8 cellular contexts compared by ENCODE assay signal in the genomic region with DNA sequence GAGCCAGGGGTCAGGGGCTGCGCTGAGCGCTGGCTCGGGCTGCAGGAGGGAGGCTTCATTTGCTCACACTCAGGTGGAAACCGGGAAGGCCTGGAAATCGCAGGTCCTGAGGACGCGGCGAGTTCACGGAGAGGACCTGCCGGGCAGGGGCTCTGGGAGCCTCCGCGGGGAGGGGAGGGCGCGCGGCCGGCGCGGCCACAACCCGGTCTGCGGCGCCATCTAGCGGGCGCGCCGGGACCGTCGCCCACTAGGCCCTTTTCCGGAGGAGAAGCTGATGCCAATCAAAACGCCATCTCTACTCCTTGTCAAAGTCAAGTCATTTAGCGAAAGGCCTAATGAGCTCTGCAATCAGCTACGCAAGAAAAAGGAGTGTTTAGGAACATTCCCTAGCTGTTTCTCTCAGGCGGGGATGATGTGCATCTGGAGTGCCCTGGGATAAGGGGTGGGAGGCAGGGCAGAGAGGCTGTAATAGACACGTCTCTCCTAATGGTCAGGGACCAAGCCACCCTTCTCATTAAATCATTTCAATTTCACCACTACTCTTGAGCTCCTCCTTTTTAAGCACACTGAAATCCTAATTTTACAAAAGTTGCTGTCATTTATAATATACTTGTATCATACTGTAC.
A peak's percentile ranks its signal among the peaks of the same experiment; 100 is the strongest.
DNase-seq lines count a peak whose midpoint lies in the region; ATAC-seq and TF ChIP-seq lines count a peak whose summit lies in the region.

No MANE protein-coding gene starts in this region.

- ATAC-seq in GM21619 (IDR thresholded peaks at IDR 0.05; ENCODE audit: unreplicated experiment) (peak; percentile 74), thoracic aorta (ENCODE audit: insufficient number of reproducible peaks, low FRiP score, low read depth) (no peak)

- no peaks in the 10 kb centered on the region for H3F3A ChIP-seq in DOHH2 (ENCODE audit: control insufficient read depth, insufficient read depth)

- peak overlapping the region; percentile 25 for H3K9ac ChIP-seq in endodermal cell (ENCODE audit: extremely low read depth, low read length, poor library complexity, severe bottlenecking)

- H3K27ac ChIP-seq in DOHH2 (ENCODE audit: low read depth, low read length) (no peak overlapping the region), VCaP (no peak overlapping the region), endodermal cell (ENCODE audit: low read depth, low read length) (no peak overlapping the region), thoracic aorta (no peak overlapping the region)

- WGBS in endodermal cell (ENCODE audit: insufficient coverage in 1 of 2, insufficient read length in 1 of 2), 2 experiments, result 1 to 6% methylated on average over 22 to 33 of the region's 33 CpGs

- H3K27me3 Mint-ChIP-seq in endodermal cell (ENCODE audit: insufficient read depth) (peaks cover 12% of the 10 kb centered on the region), mesothelial cell of epicardium (ENCODE audit: low read depth) (peaks cover 11% of the 10 kb centered on the region)

- H3K4me1 ChIP-seq in DOHH2 (ENCODE audit: control insufficient read depth, low read length), result no peaks in the 10 kb centered on the region
- no peaks in the 10 kb centered on the region for H3K4me1 ChIP-seq in endodermal cell (ENCODE audit: control insufficient read depth, insufficient read depth, low read length)
- peaks cover 0 to 9% of the 10 kb centered on the region in 2 donors for H3K4me1 ChIP-seq in thoracic aorta (ENCODE audit: control insufficient read depth in 1 of 2, low read depth in 2 of 2)

- H3K79me2 ChIP-seq in DOHH2 (ENCODE audit: control insufficient read depth, low read length), result no peaks in the 10 kb centered on the region

- H3K9me3 ChIP-seq in DOHH2 (ENCODE audit: control insufficient read depth, insufficient read depth, low read length) (no peaks in the 10 kb centered on the region), MG63 (no peaks in the 10 kb centered on the region; the same call in 1 of the 2 replicates), endodermal cell (ENCODE audit: control insufficient read depth, low read length) (no peaks in the 10 kb centered on the region), thoracic aorta (no peaks in the 10 kb centered on the region)

- H3K27ac Mint-ChIP-seq in endodermal cell (no peak overlapping the region), mesothelial cell of epicardium (no peak overlapping the region)

- H3K27me3 ChIP-seq in DOHH2 (ENCODE audit: control insufficient read depth, low read length) (no peaks in the 10 kb centered on the region), MG63 (no peaks in the 10 kb centered on the region), endodermal cell (ENCODE audit: control insufficient read depth, insufficient read depth, low read length, poor library complexity, severe bottlenecking) (no peaks in the 10 kb centered on the region), thoracic aorta (replicated peaks; ENCODE audit: insufficient read depth) (no peaks in the 10 kb centered on the region)

- no peaks in the 10 kb centered on the region for H3K9me3 Mint-ChIP-seq in endodermal cell
- H3K9me3 Mint-ChIP-seq in mesothelial cell of epicardium, result no peaks in the 10 kb centered on the region

- H3K9me2 ChIP-seq in DOHH2 (replicated peaks; ENCODE audit: control insufficient read depth, low read length), result no peaks in the 10 kb centered on the region

- H3K4me3 Mint-ChIP-seq in endodermal cell (peak overlapping the region; percentile 21), mesothelial cell of epicardium (peak overlapping the region; percentile 52)

- no peaks in the 10 kb centered on the region for H4K20me1 ChIP-seq in DOHH2 (ENCODE audit: control insufficient read depth, insufficient read depth, low read depth, low read length)

- H3K36me3 Mint-ChIP-seq in endodermal cell (ENCODE audit: low read depth), result no peaks in the 10 kb centered on the region
- H3K36me3 Mint-ChIP-seq in mesothelial cell of epicardium, result no peaks in the 10 kb centered on the region

- no peaks in the 10 kb centered on the region for H3K4me1 Mint-ChIP-seq in endodermal cell
- no peaks in the 10 kb centered on the region for H3K4me1 Mint-ChIP-seq in mesothelial cell of epicardium

- no peak overlapping the region for H3K4me3 ChIP-seq in DOHH2 (ENCODE audit: low read length)
- peak overlapping the region; percentile 39 for H3K4me3 ChIP-seq in MG63
- peak overlapping the region; percentile 66 for H3K4me3 ChIP-seq in endodermal cell (ENCODE audit: low read length)
- H3K4me3 ChIP-seq in thoracic aorta, result peak overlapping the region; percentile 50

- TF ChIP-seq CTCF in DOHH2 (IDR thresholded peaks at IDR 0.05; ENCODE audit: low read depth, low read length, poor library complexity, severe bottlenecking), result peak; percentile 86
- TF ChIP-seq CTCF in VCaP (conservative IDR thresholded peaks at IDR 0.05), result peak; percentile 83
- TF ChIP-seq CTCF in endodermal cell (conservative IDR thresholded peaks at IDR 0.05), result peak; percentile 99
- peak; percentile 91 for TF ChIP-seq CTCF in mesothelial cell of epicardium (IDR thresholded peaks at IDR 0.05; ENCODE audit: unreplicated experiment)
- peak; percentile 83 for TF ChIP-seq CTCF in thoracic aorta (IDR thresholded peaks at IDR 0.05)

- H3K36me3 ChIP-seq in DOHH2 (ENCODE audit: control insufficient read depth, low read length), result no peaks in the 10 kb centered on the region
- H3K36me3 ChIP-seq in MG63, result no peaks in the 10 kb centered on the region
- no peaks in the 10 kb centered on the region for H3K36me3 ChIP-seq in endodermal cell (ENCODE audit: control insufficient read depth, insufficient read depth, low read length)
- H3K36me3 ChIP-seq in thoracic aorta, result no peaks in the 10 kb centered on the region

- peak; percentile 65 for DNase-seq in MG63
- DNase-seq in endodermal cell, result peak; percentile 95
- peak in 1 of 2 experiments; percentile 76 for DNase-seq in mesothelial cell of epicardium (ENCODE audit: low spot score in 2 of 2, unreplicated experiment in 2 of 2)
- no peak for DNase-seq in thoracic aorta (ENCODE audit: low spot score)
- no peak for DNase-seq in dedifferentiated amniotic fluid mesenchymal stem cell (ENCODE audit: extremely low spot score)

- H3K4me2 ChIP-seq in DOHH2 (ENCODE audit: low read length), result no peak overlapping the region

Comparison
In these comparisons a context has a peak if more than half of its experiments do, and no peak if none do; other contexts are left out.
1. DNase-seq: peak in MG63 (single experiment) and endodermal cell (single experiment); none in thoracic aorta (single experiment) and dedifferentiated amniotic fluid mesenchymal stem cell (single experiment).
2. Peak in every context shown above with its lines, with median percentiles within 50 percentile points of each other: CTCF ChIP-seq.